1 cellular context compared by ENCODE assay signal in the genomic region with DNA sequence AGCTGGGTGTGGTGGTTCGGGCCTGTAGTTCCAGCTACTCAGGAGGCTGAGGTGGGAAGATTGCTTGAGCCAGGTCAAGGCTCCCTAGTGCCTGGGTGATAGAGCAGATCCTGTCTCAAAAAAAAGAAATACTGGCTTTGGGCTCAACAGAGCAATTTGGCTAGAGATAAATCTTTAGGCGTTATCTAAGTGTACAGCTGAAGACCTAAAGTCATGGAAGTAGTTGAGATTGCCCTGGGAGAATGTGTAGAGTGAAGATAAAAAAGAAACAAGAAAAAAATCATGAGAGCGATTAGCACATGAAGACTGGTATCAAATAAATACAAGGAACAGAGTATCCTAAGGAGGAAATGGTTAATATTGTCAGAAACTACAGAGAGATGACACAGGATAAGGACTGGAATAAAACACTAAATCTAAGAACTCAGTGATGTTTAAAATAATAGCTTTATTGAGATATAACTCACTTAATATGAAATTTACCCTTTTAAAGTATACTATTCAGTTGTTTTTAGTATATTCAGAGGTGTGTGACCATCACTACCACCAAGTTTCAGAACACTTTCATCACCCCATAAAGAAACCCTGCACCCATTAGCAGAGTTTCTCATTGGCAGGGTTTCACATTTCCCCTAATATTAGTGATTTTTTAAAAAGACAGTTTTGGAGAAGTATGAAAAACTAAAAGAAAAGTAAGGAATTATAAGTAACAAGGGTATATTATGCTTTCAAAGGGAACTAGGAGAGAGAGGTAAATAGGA.
TF ChIP-seq lines count a peak whose summit lies in the region.

No MANE protein-coding gene starts in this region.

TF ChIP-seq in K562, 482 proteins besides CTCF, POLR2A, EP300 and RAD21 (continued from another document and continues in another):
- TF ChIP-seq E4F1 (CRISPR knock-in tag; IDR thresholded peaks at IDR 0.05; ENCODE audit: borderline replicate concordance) (no peak), MLX (CRISPR knock-in tag; conservative IDR thresholded peaks at IDR 0.05) (no peak), KDM4B (IDR thresholded peaks at IDR 0.05; ENCODE audit: borderline replicate concordance in 2 of 2, low read depth in 1 of 2) (no peak), MIER1 (IDR thresholded peaks at IDR 0.05; ENCODE audit: low read depth) (no peak), PBX2 (CRISPR knock-in tag; IDR thresholded peaks at IDR 0.05; ENCODE audit: low read depth) (no peak), PBX2 (tag; conservative IDR thresholded peaks at IDR 0.05; ENCODE audit: low read depth) (peak; percentile 91), FUS (optimal IDR thresholded peaks at IDR 0.05; ENCODE audit: low read depth, low read length) (no peak), ZBTB26 (CRISPR knock-in tag; IDR thresholded peaks at IDR 0.05) (peak; percentile 89; the same call in 1 of the 2 replicates), XRCC5 (IDR thresholded peaks at IDR 0.05; ENCODE audit: low read depth, low read length) (no peak), FOXA3 (CRISPR knock-in tag; conservative IDR thresholded peaks at IDR 0.05 in 1 of 2, IDR thresholded peaks at IDR 0.05 in 1 of 2) (no peak), YY1 (IDR thresholded peaks at IDR 0.05; ENCODE audit: borderline replicate concordance in 1 of 3, control insufficient read depth in 1 of 3, extremely low read depth in 1 of 3, insufficient read depth in 3 of 3, insufficient read length in 1 of 3, insufficient replicate concordance in 2 of 3, low read depth in 1 of 3, low read length in 2 of 3) (no peak), COPS2 (conservative IDR thresholded peaks at IDR 0.05) (no peak), ZNF512 (tag; IDR thresholded peaks at IDR 0.05) (peak; percentile 47; the same call in 1 of the 2 replicates), TRIM28 (IDR thresholded peaks at IDR 0.05) (no peak), ZC3H4 (CRISPR knock-in tag; IDR thresholded peaks at IDR 0.05; ENCODE audit: borderline replicate concordance) (no peak), BRD9 (IDR thresholded peaks at IDR 0.05; ENCODE audit: low read depth, partially characterized antibody) (no peak), CBFA2T2 (conservative IDR thresholded peaks at IDR 0.05) (peak; percentile 99), RBM39 (optimal IDR thresholded peaks at IDR 0.05; ENCODE audit: low read depth, low read length) (no peak), SNRNP70 (optimal IDR thresholded peaks at IDR 0.05; ENCODE audit: low read depth, low read length) (no peak), ZBTB12 (CRISPR knock-in tag; IDR thresholded peaks at IDR 0.05) (no peak), CCNT2 (IDR thresholded peaks at IDR 0.05; ENCODE audit: borderline replicate concordance, extremely low read depth, insufficient read length, low read depth, low read length) (peak; percentile 86), TFAP4 (CRISPR knock-in tag; IDR thresholded peaks at IDR 0.05; ENCODE audit: borderline replicate concordance) (no peak), ZBTB1 (CRISPR knock-in tag; IDR thresholded peaks at IDR 0.05; ENCODE audit: borderline replicate concordance, low read depth) (no peak), CTCFL (IDR thresholded peaks at IDR 0.05; ENCODE audit: borderline replicate concordance, insufficient read depth, low read depth, low read length, poor library complexity, severe bottlenecking) (no peak), NFE2 (IDR thresholded peaks at IDR 0.05; ENCODE audit: low read depth) (peak; percentile 50; the same call in 1 of the 2 replicates), ZC3H8 (IDR thresholded peaks at IDR 0.05) (no peak), PYGO2 (tag; IDR thresholded peaks at IDR 0.05) (peak; percentile 93), TAF9B (IDR thresholded peaks at IDR 0.05; ENCODE audit: partially characterized antibody) (no peak), CTBP1 (IDR thresholded peaks at IDR 0.05; ENCODE audit: borderline replicate concordance) (peak; percentile 43; the same call in 1 of the 2 replicates), ZNF24 (IDR thresholded peaks at IDR 0.05) (no peak; the same call in 1 of the 2 replicates), CC2D1A (IDR thresholded peaks at IDR 0.05) (peak; percentile 99), ETV6 (IDR thresholded peaks at IDR 0.05; ENCODE audit: borderline replicate concordance in 1 of 2, low read depth in 2 of 2, low read length in 1 of 2) (peak in 1 of 2 experiments; percentile 66; a peak in 1 of 4 replicates), ETV6 (CRISPR knock-in tag; IDR thresholded peaks at IDR 0.05; ENCODE audit: borderline replicate concordance) (no peak)
- TF ChIP-seq, protein P1, sequence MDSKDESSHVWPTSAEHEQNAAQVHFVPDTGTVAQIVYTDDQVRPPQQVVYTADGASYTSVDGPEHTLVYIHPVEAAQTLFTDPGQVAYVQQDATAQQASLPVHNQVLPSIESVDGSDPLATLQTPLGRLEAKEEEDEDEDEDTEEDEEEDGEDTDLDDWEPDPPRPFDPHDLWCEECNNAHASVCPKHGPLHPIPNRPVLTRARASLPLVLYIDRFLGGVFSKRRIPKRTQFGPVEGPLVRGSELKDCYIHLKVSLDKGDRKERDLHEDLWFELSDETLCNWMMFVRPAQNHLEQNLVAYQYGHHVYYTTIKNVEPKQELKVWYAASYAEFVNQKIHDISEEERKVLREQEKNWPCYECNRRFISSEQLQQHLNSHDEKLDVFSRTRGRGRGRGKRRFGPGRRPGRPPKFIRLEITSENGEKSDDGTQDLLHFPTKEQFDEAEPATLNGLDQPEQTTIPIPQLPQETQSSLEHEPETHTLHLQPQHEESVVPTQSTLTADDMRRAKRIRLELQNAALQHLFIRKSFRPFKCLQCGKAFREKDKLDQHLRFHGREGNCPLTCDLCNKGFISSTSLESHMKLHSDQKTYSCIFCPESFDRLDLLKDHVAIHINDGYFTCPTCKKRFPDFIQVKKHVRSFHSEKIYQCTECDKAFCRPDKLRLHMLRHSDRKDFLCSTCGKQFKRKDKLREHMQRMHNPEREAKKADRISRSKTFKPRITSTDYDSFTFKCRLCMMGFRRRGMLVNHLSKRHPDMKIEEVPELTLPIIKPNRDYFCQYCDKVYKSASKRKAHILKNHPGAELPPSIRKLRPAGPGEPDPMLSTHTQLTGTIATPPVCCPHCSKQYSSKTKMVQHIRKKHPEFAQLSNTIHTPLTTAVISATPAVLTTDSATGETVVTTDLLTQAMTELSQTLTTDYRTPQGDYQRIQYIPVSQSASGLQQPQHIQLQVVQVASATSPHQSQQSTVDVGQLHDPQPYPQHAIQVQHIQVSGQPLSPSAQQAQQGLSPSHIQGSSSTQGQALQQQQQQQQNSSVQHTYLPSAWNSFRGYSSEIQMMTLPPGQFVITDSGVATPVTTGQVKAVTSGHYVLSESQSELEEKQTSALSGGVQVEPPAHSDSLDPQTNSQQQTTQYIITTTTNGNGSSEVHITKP (IDR thresholded peaks at IDR 0.05; ENCODE audit: partially characterized antibody): peak; percentile 48
- TF ChIP-seq, protein P2, sequence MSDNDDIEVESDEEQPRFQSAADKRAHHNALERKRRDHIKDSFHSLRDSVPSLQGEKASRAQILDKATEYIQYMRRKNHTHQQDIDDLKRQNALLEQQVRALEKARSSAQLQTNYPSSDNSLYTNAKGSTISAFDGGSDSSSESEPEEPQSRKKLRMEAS (CRISPR knock-in tag; IDR thresholded peaks at IDR 0.05): no peak
